In the genomic region with DNA sequence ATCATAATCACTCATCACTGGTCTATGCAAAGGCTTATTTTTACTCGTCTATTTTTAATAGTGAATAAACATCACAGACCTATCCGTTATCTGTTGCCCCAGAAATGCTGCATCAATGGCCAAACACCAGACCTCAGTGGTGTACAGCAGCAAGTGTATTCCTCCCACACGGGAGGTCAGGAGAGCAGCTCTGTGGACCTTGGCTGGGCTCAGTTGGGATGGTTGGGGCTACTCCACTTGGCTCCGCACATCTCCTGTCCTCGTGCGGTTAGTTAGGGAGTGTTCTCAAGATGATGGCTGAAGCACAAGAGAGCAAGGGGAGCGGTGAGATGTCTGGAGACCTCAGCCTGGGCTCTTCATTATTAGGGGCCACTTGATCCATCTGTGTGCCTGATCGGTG, we compare ENCODE assay signal across 18 cellular contexts. TPM values are rescaled to one million over a fixed set of nuclear protein-coding genes. Genes with fewer than 3 reads are reported as not detected.
A peak's percentile ranks its signal among the peaks of the same experiment; 100 is the strongest.
DNase-seq lines count a peak whose midpoint lies in the region; ATAC-seq, FAIRE-seq and TF ChIP-seq lines count a peak whose summit lies in the region.
"Had no signal": no experiment of that assay in that cellular context is flagged by ENCODE, and none has a peak within 500 bp of the region (broad histone marks: within the 10 kb centered on the region; RNA-seq: fewer than 3 reads in every experiment).

No MANE protein-coding gene starts in this region.

- no peak overlapping the region for H3K9ac ChIP-seq in HepG2 (ENCODE audit: insufficient read depth, low read depth, low read length)
- H3K9ac ChIP-seq: BLaER1 treated with 17β-estradiol and CSF1 and Interleukin-3, amounts not matched to agents 10 nM and 100 nM had no signal

- no peak overlapping the region for H3K27ac Mint-ChIP-seq in brain
- peak overlapping the region; percentile 60 for H3K27ac Mint-ChIP-seq in type B pancreatic cell
- H3K27ac Mint-ChIP-seq: CD4-positive, CD25-positive, alpha-beta regulatory T cell; H9 had no signal

- 23% methylated on average over 8 of the region's 8 CpGs for WGBS in HepG2 (ENCODE audit: low lambda C conversion rate)
- WGBS in right lobe of liver (ENCODE audit: insufficient coverage, low coverage, low lambda C conversion rate, missing lambda C conversion rate), result 56% methylated on average over 3 of the region's 8 CpGs

- H3K4me1 ChIP-seq in HepG2 (ENCODE audit: insufficient read depth, low read length) (no peaks in the 10 kb centered on the region), right lobe of liver (peaks cover 0 to 7% (median 0%) of the 10 kb centered on the region in 4 donors)
- H3K4me1 ChIP-seq: BLaER1 treated with 17β-estradiol and CSF1 and Interleukin-3, amounts not matched to agents 10 nM and 100 nM had no signal

- peaks cover 3 to 37% of the 10 kb centered on the region in 2 experiments; a peak in 4 of 5 replicates for H3K27me3 ChIP-seq in HepG2 (ENCODE audit: control insufficient read depth in 1 of 2, insufficient read depth in 2 of 2, low read length in 2 of 2)
- no peaks in the 10 kb centered on the region for H3K27me3 ChIP-seq in right lobe of liver

- H3K27ac ChIP-seq in HepG2 (ENCODE audit: extremely low read length, insufficient read depth, low read length), result no peak overlapping the region
- no peak overlapping the region for H3K27ac ChIP-seq in right lobe of liver
- H3K27ac ChIP-seq: BLaER1 treated with 17β-estradiol and CSF1 and Interleukin-3, amounts not matched to agents 10 nM and 100 nM had no signal

- no peak for TF ChIP-seq POLR2A in HepG2 (IDR thresholded peaks at IDR 0.05; ENCODE audit: insufficient read depth in 1 of 2, low read depth in 2 of 2, low read length in 2 of 2)
- TF ChIP-seq POLR2A in right lobe of liver (IDR thresholded peaks at IDR 0.05), result no peak

- no peak for TF ChIP-seq CTCF in HepG2 (CRISPR knock-in tag; IDR thresholded peaks at IDR 0.05)
- TF ChIP-seq CTCF in right lobe of liver (IDR thresholded peaks at IDR 0.05), result no peak
- no peak for TF ChIP-seq CTCF in brain (conservative IDR thresholded peaks at IDR 0.05)
- no peak for TF ChIP-seq CTCF in type B pancreatic cell (conservative IDR thresholded peaks at IDR 0.05)

- in situ Hi-C loops in HepG2 (cut with HindIII; ENCODE audit: extremely low pct_ligation_motif_present, low pct_unique_long_range_greater_than_20kb), result loop anchor here (10.0 to 25.0 kb wide), 2 partner anchors 559 to 607 kb away; no protein-coding TSS in a partner anchor

- no TSS peak for BruUV-seq in HepG2 (replicated peaks; lab: Mats Ljungman, UMichigan)

- H3K4me2 ChIP-seq in HepG2 (ENCODE audit: low read depth, low read length), result no peak overlapping the region
- H3K4me2 ChIP-seq: BLaER1 treated with 17β-estradiol and CSF1 and Interleukin-3, amounts not matched to agents 10 nM and 100 nM had no signal

- no peaks in the 10 kb centered on the region for H3K79me2 ChIP-seq in HepG2 (ENCODE audit: insufficient read depth, low read length)

- POLR2A ChIA-PET in HepG2 (lab: Yijun Ruan, JAX), result no interaction called here

- intact Hi-C loops in HepG2 (cut with micrococcal nuclease; ENCODE audit: unreplicated experiment), result no loop called here
- intact Hi-C loops in right lobe of liver (cut with DNase I), result no loop called here

- no peak for ATAC-seq in HepG2
- ATAC-seq in right lobe of liver, result no peak
- ATAC-seq: GM12878 had no signal

- FAIRE-seq in HepG2 (lab: Jason Lieb, UNC), result no peak
- FAIRE-seq: GM12878, GM18507, HTR-8/SVneo had no signal

- H2AFZ ChIP-seq in HepG2 (ENCODE audit: low read length), result no peak overlapping the region

- no peaks in the 10 kb centered on the region for H4K20me1 ChIP-seq in HepG2 (ENCODE audit: insufficient read depth, low read length)
- H4K20me1 ChIP-seq: BLaER1 treated with 17β-estradiol and CSF1 and Interleukin-3, amounts not matched to agents 10 nM and 100 nM had no signal

- TF ChIP-seq EP300 in HepG2 (IDR thresholded peaks at IDR 0.05; ENCODE audit: low read depth in 2 of 2, low read length in 2 of 2) (no peak), HepG2 (CRISPR knock-in tag; IDR thresholded peaks at IDR 0.05; ENCODE audit: borderline replicate concordance) (no peak)

- H3K9me3 Mint-ChIP-seq in brain, result peaks cover 5 to 15% (median 8%) of the 10 kb centered on the region in 5 experiments
- H3K9me3 Mint-ChIP-seq in type B pancreatic cell, result peaks cover 9% of the 10 kb centered on the region

- DNase-seq in HepG2 (ENCODE audit: low spot score) (no peak), right lobe of liver (no peak), islet precursor cell (peak; percentile 32), type B pancreatic cell (ENCODE audit: extremely low spot score, unreplicated experiment) (no peak), NCI-H1105 (lab: John Stamatoyannopoulos, UW) (no peak), T1000 (lab: John Stamatoyannopoulos, UW) (no peak), anterior cingulate cortex (lab: John Stamatoyannopoulos, UW) (no peak)
- DNase-seq: 8988T; ACHN; CD4-positive, CD25-positive, alpha-beta regulatory T cell; DMS79; GOT3; H9 had no signal

- no peaks in the 10 kb centered on the region for H3K36me3 Mint-ChIP-seq in brain
- peaks cover 4% of the 10 kb centered on the region for H3K36me3 Mint-ChIP-seq in type B pancreatic cell

- H3K36me3 ChIP-seq in HepG2 (replicated peaks in 1 of 2; ENCODE audit: control insufficient read depth in 1 of 2, insufficient read depth in 2 of 2, low read length in 2 of 2) (no peaks in the 10 kb centered on the region), right lobe of liver (no peaks in the 10 kb centered on the region)
- H3K36me3 ChIP-seq: BLaER1 treated with 17β-estradiol and CSF1 and Interleukin-3, amounts not matched to agents 10 nM and 100 nM had no signal

- H3K9me3 ChIP-seq in HepG2 (ENCODE audit: low read length) (no peaks in the 10 kb centered on the region), right lobe of liver (no peaks in the 10 kb centered on the region)

- CTCF ChIA-PET in HepG2 (lab: Yijun Ruan, JAX; ENCODE audit: low intra/inter-chr PET ratio, low total read pairs), result no interaction called here

- H3K4me3 ChIP-seq in HepG2 (replicated peaks in 1 of 3; ENCODE audit: insufficient read depth in 1 of 3, low read depth in 2 of 3, low read length in 3 of 3), result no peak overlapping the region
- no peak overlapping the region for H3K4me3 ChIP-seq in right lobe of liver
- H3K4me3 ChIP-seq: BLaER1 treated with 17β-estradiol and CSF1 and Interleukin-3, amounts not matched to agents 10 nM and 100 nM; GM12878 had no signal

- peaks cover 25% of the 10 kb centered on the region for H3K27me3 Mint-ChIP-seq in brain
- H3K27me3 Mint-ChIP-seq in type B pancreatic cell, result peaks cover 12% of the 10 kb centered on the region

- H3K4me3 Mint-ChIP-seq in brain, result peak overlapping the region in 4 of 5 experiments; percentile 18 to 84 (median 56)
- H3K4me3 Mint-ChIP-seq in type B pancreatic cell, result peak overlapping the region; percentile 15

- TF ChIP-seq RAD21 in HepG2 (CRISPR knock-in tag; IDR thresholded peaks at IDR 0.05), result no peak

- H3K4me1 Mint-ChIP-seq in brain (peaks cover 11% of the 10 kb centered on the region), type B pancreatic cell (ENCODE audit: unreplicated experiment) (no peaks in the 10 kb centered on the region)

TF ChIP-seq in HepG2, 621 proteins besides CTCF, POLR2A, EP300 and RAD21:
- TF ChIP-seq, protein P1, sequence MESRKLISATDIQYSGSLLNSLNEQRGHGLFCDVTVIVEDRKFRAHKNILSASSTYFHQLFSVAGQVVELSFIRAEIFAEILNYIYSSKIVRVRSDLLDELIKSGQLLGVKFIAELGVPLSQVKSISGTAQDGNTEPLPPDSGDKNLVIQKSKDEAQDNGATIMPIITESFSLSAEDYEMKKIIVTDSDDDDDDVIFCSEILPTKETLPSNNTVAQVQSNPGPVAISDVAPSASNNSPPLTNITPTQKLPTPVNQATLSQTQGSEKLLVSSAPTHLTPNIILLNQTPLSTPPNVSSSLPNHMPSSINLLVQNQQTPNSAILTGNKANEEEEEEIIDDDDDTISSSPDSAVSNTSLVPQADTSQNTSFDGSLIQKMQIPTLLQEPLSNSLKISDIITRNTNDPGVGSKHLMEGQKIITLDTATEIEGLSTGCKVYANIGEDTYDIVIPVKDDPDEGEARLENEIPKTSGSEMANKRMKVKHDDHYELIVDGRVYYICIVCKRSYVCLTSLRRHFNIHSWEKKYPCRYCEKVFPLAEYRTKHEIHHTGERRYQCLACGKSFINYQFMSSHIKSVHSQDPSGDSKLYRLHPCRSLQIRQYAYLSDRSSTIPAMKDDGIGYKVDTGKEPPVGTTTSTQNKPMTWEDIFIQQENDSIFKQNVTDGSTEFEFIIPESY (CRISPR knock-in tag; IDR thresholded peaks at IDR 0.05), result no peak
- TF ChIP-seq ZNF331 (CRISPR knock-in tag; IDR thresholded peaks at IDR 0.05), result peak; percentile 59; the same call in 1 of the 2 replicates
TF ChIP-seq in HepG2: peak in this region for 1.

RNA-seq across cellular contexts. Expression of gene AKR1E2, which starts 2.0 kb away (rescaled TPM):
- not detected in 2 replicates for total RNA-seq in HepG2 (2016; rRNA removed; fragmentation: Illumina TruSeq; extraction: Trizol)
- not detected in 2 replicates for total RNA-seq in HepG2 (2016; cell fraction: cytosol; rRNA removed; fragmentation: Illumina TruSeq; extraction: Trizol; ENCODE audit: low read depth)
- not detected in 2 replicates for total RNA-seq in HepG2 (2016; cell fraction: insoluble cytoplasmic fraction; rRNA removed; fragmentation: Illumina TruSeq; extraction: Trizol)
- total RNA-seq in HepG2 (2016; cell fraction: membrane; rRNA removed; fragmentation: Illumina TruSeq; extraction: Trizol), result not detected in 2 replicates
- not detected in 2 replicates for total RNA-seq in HepG2 (2016; cell fraction: nucleus; rRNA removed; fragmentation: Illumina TruSeq; extraction: Trizol)
- 0.10 TPM in 1 of 2 replicates, not detected in the other for polyA plus RNA-seq in HepG2 (2011; rRNA removed)
- polyA plus RNA-seq in HepG2 (2011; cell fraction: cytosol; rRNA removed), result not detected in 2 replicates
- 0.33 TPM in 1 of 2 replicates, not detected in the other for polyA plus RNA-seq in HepG2 (2011; cell fraction: nucleus; rRNA removed)
- polyA plus RNA-seq in HepG2 (2012), result not detected in 2 replicates
- polyA plus RNA-seq in HepG2 (2016; cell fraction: cytosol; fragmentation: Illumina TruSeq; extraction: Trizol; ENCODE audit: low read depth), result not detected in 2 replicates
- polyA plus RNA-seq in HepG2 (2016; cell fraction: insoluble cytoplasmic fraction; fragmentation: Illumina TruSeq; extraction: Trizol; ENCODE audit: low read depth), result not detected in 2 replicates
- not detected in 2 replicates for polyA plus RNA-seq in HepG2 (2016; cell fraction: membrane; fragmentation: Illumina TruSeq; extraction: Trizol; ENCODE audit: low read depth)
- not detected in 2 replicates for polyA plus RNA-seq in HepG2 (2016; cell fraction: nucleus; fragmentation: Illumina TruSeq; extraction: Trizol; ENCODE audit: insufficient read depth, low read depth)
- polyA minus RNA-seq in HepG2 (2011; rRNA and poly(A)+ RNA removed; ENCODE audit: low replicate concordance), result not detected in 2 replicates
- not detected in 2 replicates for polyA minus RNA-seq in HepG2 (2011; cell fraction: cytosol; rRNA and poly(A)+ RNA removed)
- not detected in 2 replicates for polyA minus RNA-seq in HepG2 (2011; cell fraction: nucleus; rRNA and poly(A)+ RNA removed)
- total RNA-seq in right lobe of liver, result 1 to 10 TPM in 3 of 6 experiments, under 1 TPM in 3; 0.37 to 3.5 (median 1.6) TPM
- 0.88 TPM for polyA plus RNA-seq in brain (ENCODE audit: insufficient read depth, low read depth, low replicate concordance)
- total RNA-seq in type B pancreatic cell (ENCODE audit: low replicate concordance), result 4.7 and 6.6 TPM in 2 replicates
- total RNA-seq: GM12878 had no signal
- polyA plus RNA-seq: GM12878 had no signal
